ENCODE assay signal across 31 cellular contexts in the genomic region with DNA sequence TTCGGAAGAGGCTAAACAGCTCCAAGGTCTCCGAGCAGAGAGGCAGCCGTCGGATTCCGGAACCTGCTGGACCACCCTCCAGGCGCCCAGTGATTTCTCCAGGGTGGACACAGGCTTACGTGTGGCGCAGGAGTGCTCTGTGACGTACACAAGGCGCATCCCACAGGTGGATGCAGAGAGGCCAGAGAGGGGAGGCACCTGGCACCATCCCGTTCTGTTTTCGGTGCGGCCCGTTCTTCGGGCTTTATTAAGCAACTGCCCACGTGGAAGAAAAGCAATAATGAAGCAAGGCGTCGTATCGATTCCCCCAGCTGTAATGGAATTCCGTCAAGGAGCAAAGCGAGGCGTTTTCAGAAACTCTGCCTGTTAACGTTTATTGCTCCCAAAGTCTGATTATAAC.
"Had no signal": no experiment of that assay in that cellular context is flagged by ENCODE, and none has a peak within 500 bp of the region (broad histone marks: within the 10 kb centered on the region; RNA-seq: fewer than 3 reads in every experiment).

No MANE protein-coding gene starts in this region.

- H3K9me3 Mint-ChIP-seq: activated naive CD8-positive, alpha-beta T cell treated with anti-CD3 and anti-CD28 coated beads, Interleukin-2, amount 50 U/mL, for 24 hours; activated T-cell treated with anti-CD3 and anti-CD28 coated beads, Interleukin-2, amount 50 U/mL, for 24 hours; central memory CD8-positive, alpha-beta T cell; T-helper 1 cell treated with Interleukin-12 subunit alpha and Interleukin-12 subunit beta and Interleukin-4 antibody, amounts not matched to agents 30 μg/mL and 1 μg/mL, for 36 hours had no signal

- H3K27ac Mint-ChIP-seq: activated CD4-positive, alpha-beta T cell treated with anti-CD3 and anti-CD28 coated beads for 36 hours; activated CD4-positive, alpha-beta T cell treated with anti-CD3 and anti-CD28 coated beads, Interleukin-2, amount 10 ng/mL, durations not matched to agents 7 days and 5 days; activated CD8-positive, alpha-beta T cell treated with anti-CD3 and anti-CD28 coated beads, Interleukin-2, amount 10 ng/mL, durations not matched to agents 7 days and 5 days; activated naive CD4-positive, alpha-beta T cell treated with anti-CD3 and anti-CD28 coated beads, Interleukin-2, amount 10 ng/mL, durations not matched to agents 7 days and 5 days; activated naive CD8-positive, alpha-beta T cell; activated naive CD8-positive, alpha-beta T cell treated with anti-CD3 and anti-CD28 coated beads, Interleukin-2, amount 50 U/mL, for 24 hours; activated T-cell treated with anti-CD3 and anti-CD28 coated beads, Interleukin-2, amount 50 U/mL, for 24 hours; activated T-helper 2 cell treated with anti-CD3 and anti-CD28 coated beads, Interferon-gamma antibody, Interleukin-2, Interleukin-4, amounts not matched to agents 10 μg/mL and 5 μg/mL and 100 μg/mL, durations not matched to agents 14 hours and 24 hours and 36 hours; T-helper 1 cell treated with Interleukin-12 subunit alpha and Interleukin-12 subunit beta and Interleukin-4 antibody, amounts not matched to agents 30 μg/mL and 1 μg/mL, for 36 hours; T-helper 2 cell treated with Interferon-gamma antibody and Interleukin-4, amounts not matched to agents 5 μg/mL and 100 μg/mL, for 36 hours; WTC11 had no signal

- H3K4me1 Mint-ChIP-seq: activated CD4-positive, alpha-beta T cell treated with anti-CD3 and anti-CD28 coated beads for 36 hours; activated CD4-positive, alpha-beta T cell treated with anti-CD3 and anti-CD28 coated beads, Interleukin-2, amount 10 ng/mL, durations not matched to agents 7 days and 5 days; activated naive CD4-positive, alpha-beta T cell treated with anti-CD3 and anti-CD28 coated beads, Interleukin-2, amount 10 ng/mL, durations not matched to agents 7 days and 5 days; activated naive CD8-positive, alpha-beta T cell treated with anti-CD3 and anti-CD28 coated beads, Interleukin-2, amount 50 U/mL, for 24 hours; central memory CD8-positive, alpha-beta T cell; WTC11 had no signal

- H3K27me3 Mint-ChIP-seq: activated CD4-positive, alpha-beta T cell treated with anti-CD3 and anti-CD28 coated beads for 36 hours; activated CD4-positive, alpha-beta T cell treated with anti-CD3 and anti-CD28 coated beads, Interleukin-2, amount 10 ng/mL, durations not matched to agents 7 days and 5 days; activated naive CD4-positive, alpha-beta T cell treated with anti-CD3 and anti-CD28 coated beads, Interleukin-2, amount 10 ng/mL, durations not matched to agents 7 days and 5 days; activated naive CD8-positive, alpha-beta T cell; activated naive CD8-positive, alpha-beta T cell treated with anti-CD3 and anti-CD28 coated beads, Interleukin-2, amount 50 U/mL, for 24 hours had no signal

- H3K4me3 Mint-ChIP-seq: activated CD4-positive, alpha-beta T cell treated with anti-CD3 and anti-CD28 coated beads for 36 hours; activated CD4-positive, alpha-beta T cell treated with anti-CD3 and anti-CD28 coated beads, Interleukin-2, amount 10 ng/mL, durations not matched to agents 7 days and 5 days; activated CD8-positive, alpha-beta T cell treated with anti-CD3 and anti-CD28 coated beads, Interleukin-2, amount 10 ng/mL, durations not matched to agents 7 days and 5 days; activated naive CD4-positive, alpha-beta T cell treated with anti-CD3 and anti-CD28 coated beads, Interleukin-2, amount 10 ng/mL, durations not matched to agents 7 days and 5 days; activated naive CD8-positive, alpha-beta T cell; activated naive CD8-positive, alpha-beta T cell treated with anti-CD3 and anti-CD28 coated beads, Interleukin-2, amount 50 U/mL, for 24 hours; activated T-cell treated with anti-CD3 and anti-CD28 coated beads, Interleukin-2, amount 50 U/mL, for 24 hours; central memory CD8-positive, alpha-beta T cell; T-helper 1 cell treated with Interleukin-12 subunit alpha and Interleukin-12 subunit beta and Interleukin-4 antibody, amounts not matched to agents 30 μg/mL and 1 μg/mL, for 36 hours; T-helper 2 cell treated with Interferon-gamma antibody and Interleukin-4, amounts not matched to agents 5 μg/mL and 100 μg/mL, for 36 hours; WTC11 had no signal

- H3K36me3 Mint-ChIP-seq: activated naive CD4-positive, alpha-beta T cell treated with anti-CD3 and anti-CD28 coated beads, Interleukin-2, amount 10 ng/mL, durations not matched to agents 7 days and 5 days; activated naive CD8-positive, alpha-beta T cell had no signal

- DNase-seq: activated CD4-positive, alpha-beta T cell treated with anti-CD3 and anti-CD28 coated beads for 36 hours; activated CD4-positive, alpha-beta T cell treated with anti-CD3 and anti-CD28 coated beads, Interleukin-2, amount 10 ng/mL, durations not matched to agents 7 days and 5 days; activated CD4-positive, alpha-beta T cell treated with anti-CD3 and anti-CD28 coated beads, Interleukin-2, amount 50 U/mL, for 48 hours; activated CD8-positive, alpha-beta T cell treated with anti-CD3 and anti-CD28 coated beads, Interleukin-2, amount 10 ng/mL, durations not matched to agents 7 days and 5 days; activated naive CD4-positive, alpha-beta T cell treated with anti-CD3 and anti-CD28 coated beads, Interleukin-2, amount 10 ng/mL, durations not matched to agents 7 days and 5 days; activated naive CD8-positive, alpha-beta T cell treated with anti-CD3 and anti-CD28 coated beads, Interleukin-2, amount 50 U/mL, for 24 hours; activated T-cell treated with anti-CD3 and anti-CD28 coated beads, Interleukin-2, amount 50 U/mL, for 24 hours; anterior cingulate cortex; brain microvascular endothelial cell; Kasumi-1; KG1; MG63; NCI-H1092; NCI-H1417; NCI-H187 treated with DMSO at 0.1 percent for 48 hours; NCI-H2081; NCI-H2171 treated with DMSO at 0.1 percent for 48 hours; NCI-H2227 treated with DMSO at 0.1 percent for 48 hours; NCI-H446; NCI-H524; NCI-H69; SHP77 treated with DMSO at 0.1 percent for 48 hours; SK-N-SH had no signal

- ATAC-seq: activated CD4-positive, alpha-beta T cell treated with anti-CD3 and anti-CD28 coated beads for 36 hours; activated CD4-positive, CD25-positive, alpha-beta regulatory T cell treated with anti-CD3 and anti-CD28 coated beads, Interleukin-2, amount 50 U/mL, for 24 hours; activated CD8-positive, alpha-beta T cell treated with anti-CD3 and anti-CD28 coated beads, Interleukin-2, amount 10 ng/mL, durations not matched to agents 7 days and 5 days; activated naive CD8-positive, alpha-beta T cell treated with anti-CD3 and anti-CD28 coated beads, Interleukin-2, amount 50 U/mL, for 24 hours; Panc1; WTC11 had no signal
